ENCODE assay signal across 21 cellular contexts in the genomic region with DNA sequence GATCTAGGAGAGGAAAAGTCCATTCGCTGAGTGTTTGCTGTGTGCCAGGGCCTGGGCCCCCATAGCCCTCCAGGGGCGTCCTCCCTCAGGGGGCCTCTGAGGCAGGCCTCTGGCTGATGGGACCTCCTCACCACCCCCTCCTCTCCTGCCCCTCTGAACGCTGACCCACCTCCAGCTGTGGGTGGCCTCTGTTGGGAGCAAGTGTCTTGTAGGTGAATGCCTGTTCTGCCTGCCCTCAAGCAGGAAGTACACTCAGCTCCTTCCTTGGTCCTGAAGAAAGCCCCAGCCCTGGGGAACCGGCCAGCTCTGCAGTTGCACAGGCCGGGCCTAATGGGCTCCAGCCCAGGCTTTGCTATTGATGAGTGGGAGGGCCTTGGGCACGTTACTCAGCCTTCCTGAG. TPM values are rescaled to one million over a fixed set of nuclear protein-coding genes. Genes with fewer than 3 reads are reported as not detected.
DNase-seq lines count a peak whose midpoint lies in the region; ATAC-seq and FAIRE-seq lines count a peak whose summit lies in the region.
"Had no signal": no experiment of that assay in that cellular context is flagged by ENCODE, and none has a peak within 500 bp of the region (broad histone marks: within the 10 kb centered on the region; RNA-seq: fewer than 3 reads in every experiment).

No MANE protein-coding gene starts in this region.

- H3K36me3 ChIP-seq in neuronal stem cell (replicated peaks in 1 of 2; ENCODE audit: control insufficient read depth in 2 of 2, insufficient read depth in 2 of 2, low read length in 2 of 2), result no peaks in the 10 kb centered on the region
- no peaks in the 10 kb centered on the region for H3K36me3 ChIP-seq in CD4-positive, alpha-beta memory T cell (ENCODE audit: insufficient read depth, low read length)
- H3K36me3 ChIP-seq: BE2C had no signal

- H4K91ac ChIP-seq in neuronal stem cell (ENCODE audit: low read depth, low read length, poor library complexity), result no peak overlapping the region

- H3K4me2 ChIP-seq in neuronal stem cell (ENCODE audit: insufficient read depth, low read length, poor library complexity, severe bottlenecking), result no peak overlapping the region
- H3K4me2 ChIP-seq: KMS-11 had no signal

- H2BK120ac ChIP-seq in neuronal stem cell (ENCODE audit: low read depth, low read length), result no peak overlapping the region

- intact Hi-C loops in left ventricle myocardium superior (cut with micrococcal nuclease), result no loop called here
- intact Hi-C loops in left cardiac atrium (cut with DNase I), result no loop called here
- intact Hi-C loops in CD4-positive, alpha-beta memory T cell (cut with micrococcal nuclease), result no loop called here

- H3K27me3 Mint-ChIP-seq in central memory CD8-positive, alpha-beta T cell, result no peaks in the 10 kb centered on the region
- H3K27me3 Mint-ChIP-seq in CD4-positive, alpha-beta memory T cell, result no peaks in the 10 kb centered on the region

- CTCF ChIA-PET in CD4-positive, alpha-beta memory T cell (lab: Charles Lee; ENCODE audit: partially characterized antibody), result interaction anchor here (0.6 to 5.6 kb wide), 2 partner anchors 56 to 1057 kb away, joined by 4 to 89 read pairs; a partner anchor contains a TSS

- peaks cover 11 to 12% of the 10 kb centered on the region in 2 donors for H3K4me1 ChIP-seq in neuronal stem cell (ENCODE audit: control insufficient read depth in 2 of 2, insufficient read depth in 1 of 2, low read depth in 1 of 2, low read length in 2 of 2)
- peaks cover 14% of the 10 kb centered on the region for H3K4me1 ChIP-seq in CD4-positive, alpha-beta memory T cell (ENCODE audit: insufficient read depth, low read length)

- no peak overlapping the region for H3K14ac ChIP-seq in neuronal stem cell (ENCODE audit: low read length)

- no peaks in the 10 kb centered on the region for H3K9me3 Mint-ChIP-seq in central memory CD8-positive, alpha-beta T cell
- H3K9me3 Mint-ChIP-seq in CD4-positive, alpha-beta memory T cell, result no peaks in the 10 kb centered on the region
- H3K9me3 Mint-ChIP-seq: CD8-positive, alpha-beta T cell had no signal

- peak overlapping the region; percentile 57 for H2AK5ac ChIP-seq in neuronal stem cell (ENCODE audit: low read depth, low read length)

- H3K36me3 Mint-ChIP-seq in central memory CD8-positive, alpha-beta T cell (ENCODE audit: insufficient read depth), result no peaks in the 10 kb centered on the region
- no peaks in the 10 kb centered on the region for H3K36me3 Mint-ChIP-seq in CD4-positive, alpha-beta memory T cell
- H3K36me3 Mint-ChIP-seq: CD8-positive, alpha-beta T cell had no signal

- H3K4me3 ChIP-seq in neuronal stem cell (ENCODE audit: low read length in 2 of 2), result no peak overlapping the region
- no peak overlapping the region for H3K4me3 ChIP-seq in CD4-positive, alpha-beta memory T cell (ENCODE audit: low read length in 2 of 2)

- no peak overlapping the region for H3K4me3 Mint-ChIP-seq in central memory CD8-positive, alpha-beta T cell
- H3K4me3 Mint-ChIP-seq in CD4-positive, alpha-beta memory T cell, result no peak overlapping the region
- H3K4me3 Mint-ChIP-seq: CD8-positive, alpha-beta T cell had no signal

- H3K18ac ChIP-seq in neuronal stem cell (ENCODE audit: low read length), result no peak overlapping the region

- H3K27me3 ChIP-seq in neuronal stem cell (ENCODE audit: control insufficient read depth in 3 of 3, insufficient read depth in 3 of 3, low read depth in 1 of 3, low read length in 3 of 3), result peaks cover 0 to 1% (median 0%) of the 10 kb centered on the region in 3 experiments
- no peaks in the 10 kb centered on the region for H3K27me3 ChIP-seq in CD4-positive, alpha-beta memory T cell (ENCODE audit: insufficient read depth, low read length)
- H3K27me3 ChIP-seq: BE2C had no signal

- no CpG with 5 or more reads among the region's 6 CpGs for WGBS in neuronal stem cell (ENCODE audit: extremely low coverage in 2 of 2, insufficient read length in 2 of 2, insufficient replicate concordance in 1 of 2), 2 donors

- H2BK12ac ChIP-seq in neuronal stem cell (ENCODE audit: low read length), result no peak overlapping the region

- no peak overlapping the region for H3K9ac ChIP-seq in neuronal stem cell (ENCODE audit: low read depth, low read length, poor library complexity)
- H3K9ac ChIP-seq: KMS-11 had no signal

- POLR2A ChIA-PET in CD4-positive, alpha-beta memory T cell (lab: Charles Lee; ENCODE audit: partially characterized antibody), result no interaction called here

- H2BK15ac ChIP-seq in neuronal stem cell (ENCODE audit: low read length), result no peak overlapping the region

- H3K27ac ChIP-seq in neuronal stem cell (replicated peaks; ENCODE audit: low read length), result no peak overlapping the region
- no peak overlapping the region for H3K27ac ChIP-seq in CD4-positive, alpha-beta memory T cell (ENCODE audit: low read depth, low read length)
- H3K27ac ChIP-seq: KMS-11 had no signal

- H3K9me3 ChIP-seq in neuronal stem cell (replicated peaks in 1 of 2; ENCODE audit: control insufficient read depth in 2 of 2, insufficient read depth in 1 of 2, low read depth in 1 of 2, low read length in 2 of 2), result no peaks in the 10 kb centered on the region
- no peaks in the 10 kb centered on the region for H3K9me3 ChIP-seq in CD4-positive, alpha-beta memory T cell (ENCODE audit: control insufficient read depth in 1 of 2, low read length in 2 of 2)
- H3K9me3 ChIP-seq: BE2C had no signal

- no peak overlapping the region for H3K4ac ChIP-seq in neuronal stem cell (ENCODE audit: low read length)

- peak overlapping the region; percentile 67 for H3K27ac Mint-ChIP-seq in central memory CD8-positive, alpha-beta T cell (ENCODE audit: low read depth)
- H3K27ac Mint-ChIP-seq in CD4-positive, alpha-beta memory T cell, result no peak overlapping the region
- H3K27ac Mint-ChIP-seq: CD8-positive, alpha-beta T cell had no signal

- H4K8ac ChIP-seq in neuronal stem cell (ENCODE audit: low read depth, low read length), result no peak overlapping the region

- no peak overlapping the region for H3K23ac ChIP-seq in neuronal stem cell (ENCODE audit: low read depth, low read length, poor library complexity)

- no peak overlapping the region for H2BK5ac ChIP-seq in neuronal stem cell (ENCODE audit: low read length)

- ATAC-seq in left ventricle myocardium superior (no peak), left cardiac atrium (no peak)
- no peak for ATAC-seq in central memory CD8-positive, alpha-beta T cell (replicated peaks; ENCODE audit: extremely low read depth, poor library complexity, severe bottlenecking)
- ATAC-seq: CD8-positive, alpha-beta T cell had no signal

- peak; percentile 36 for DNase-seq in left ventricle myocardium superior
- DNase-seq in left cardiac atrium, result no peak
- no peak for DNase-seq in central memory CD8-positive, alpha-beta T cell (ENCODE audit: low spot score in 2 of 2)
- DNase-seq in neuronal stem cell (ENCODE audit: low spot score), result no peak
- DNase-seq in HTR-8/SVneo (ENCODE audit: insufficient read length, low spot score), result no peak
- no peak for DNase-seq in NCI-H146 (lab: John Stamatoyannopoulos, UW)
- DNase-seq in SKM-1 (lab: John Stamatoyannopoulos, UW; ENCODE audit: unreplicated experiment), result no peak
- no peak for DNase-seq in CD4-positive, alpha-beta memory T cell
- DNase-seq: CD8-positive, alpha-beta T cell; MV-4-11; NCI-H187; NCI-H2107; NCI-H510A; NCI-H748 treated with DMSO at 0.1 percent for 48 hours had no signal

- peaks cover 6% of the 10 kb centered on the region for H3K4me1 Mint-ChIP-seq in central memory CD8-positive, alpha-beta T cell
- H3K4me1 Mint-ChIP-seq in CD4-positive, alpha-beta memory T cell, result peaks cover 3 to 14% (median 6%) of the 10 kb centered on the region in 4 donors

- no peak for FAIRE-seq in HTR-8/SVneo (lab: Jason Lieb, UNC)
- FAIRE-seq: A204.1, D721Med, GM12892 had no signal

- peak overlapping the region; percentile 47 for H2AFZ ChIP-seq in neuronal stem cell (ENCODE audit: low read length)

- H3K79me1 ChIP-seq in neuronal stem cell (ENCODE audit: low read depth, low read length), result no peaks in the 10 kb centered on the region

RNA-seq across cellular contexts. Expression of a gene that starts 3.5 kb away (rescaled TPM):
- total RNA-seq in left ventricle myocardium superior, result 4.6 TPM
- total RNA-seq in left cardiac atrium, result 10 to 100 TPM in 1 of 2 donors, 1 to 10 TPM in 1; 7.5 to 11.1 TPM
- polyA plus RNA-seq in neuronal stem cell (2013, experiment 1 of 2), result 0.71 TPM
- 0.60 TPM for polyA plus RNA-seq in neuronal stem cell (2013, experiment 2 of 2)
- under 1 TPM; 0.20 to 0.47 TPM for total RNA-seq in CD4-positive, alpha-beta memory T cell
- polyA plus RNA-seq in CD4-positive, alpha-beta memory T cell, result under 1 TPM in 1 of 2 donors, not detected in 1; 0.24 TPM

RNA-seq across cellular contexts. Expression of a gene that starts 28.9 kb away (rescaled TPM):
- total RNA-seq in left ventricle myocardium superior (not detected), left cardiac atrium (under 1 TPM in 1 of 2 donors, not detected in 1; 0.97 TPM)
- not detected for polyA plus RNA-seq in neuronal stem cell (2013, experiment 1 of 2)
- polyA plus RNA-seq in neuronal stem cell (2013, experiment 2 of 2), result not detected
- total RNA-seq in CD4-positive, alpha-beta memory T cell, result under 1 TPM in 1 of 2 experiments, not detected in 1; 0.79 TPM
- polyA plus RNA-seq in CD4-positive, alpha-beta memory T cell, result not detected
- total RNA-seq: H4, RPMI7951 had no signal
